ENCODE assay signal across 18 cellular contexts in the genomic region with DNA sequence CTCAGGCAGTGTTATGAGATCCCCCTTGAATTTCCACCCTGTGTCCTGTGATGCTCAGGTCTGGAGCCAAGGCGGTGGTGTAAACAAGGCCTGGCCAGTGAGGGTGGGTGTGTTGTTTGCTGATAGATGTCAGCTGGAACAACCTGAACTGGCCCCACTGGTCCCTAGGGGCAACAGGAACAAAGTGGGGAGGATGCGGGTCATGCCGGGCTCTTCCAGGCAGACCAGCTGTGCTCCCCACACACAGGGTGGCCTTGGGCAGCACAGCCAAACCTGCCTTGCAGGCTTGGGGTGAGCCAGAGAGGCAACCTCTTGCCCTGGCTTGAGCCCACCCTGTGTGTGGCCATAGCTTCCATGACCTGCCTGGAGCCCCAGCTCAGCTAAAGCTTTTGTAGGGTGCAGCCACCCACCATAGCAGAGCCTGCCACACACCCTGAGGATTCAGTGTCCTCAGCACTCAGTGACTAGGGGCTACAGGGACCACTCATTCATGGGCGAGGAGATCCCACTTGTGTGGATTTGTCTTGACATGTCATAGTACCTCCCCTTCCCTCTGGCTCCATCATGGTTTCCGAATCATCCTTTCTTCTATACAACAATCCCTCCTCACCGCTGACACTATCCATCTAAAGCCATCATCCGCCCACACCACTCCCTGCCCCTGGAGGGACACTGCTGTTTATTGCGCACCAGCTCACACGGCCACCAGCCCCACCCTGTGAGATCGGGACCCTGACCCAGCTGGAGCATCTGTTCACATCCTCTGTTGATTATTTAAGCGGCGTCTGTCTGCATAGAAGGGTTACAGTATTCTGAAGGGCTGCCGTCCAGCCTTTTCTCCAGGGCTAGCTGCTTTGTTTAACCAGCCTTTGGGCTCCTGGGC.
DNase-seq lines count a peak whose midpoint lies in the region; TF ChIP-seq lines count a peak whose summit lies in the region.
"Had no signal": no experiment of that assay in that cellular context is flagged by ENCODE, and none has a peak within 500 bp of the region (broad histone marks: within the 10 kb centered on the region; RNA-seq: fewer than 3 reads in every experiment).

No MANE protein-coding gene starts in this region.

- H3K4ac ChIP-seq in neuronal stem cell (ENCODE audit: low read length): no peak overlapping the region

- H3K4me3 ChIP-seq in neuronal stem cell (ENCODE audit: low read length in 2 of 2) (no peak overlapping the region), tibial nerve (no peak overlapping the region)
- H3K4me3 ChIP-seq: A549, GM23338, Peyer's patch had no signal

- no peak overlapping the region for H3K9ac ChIP-seq in neuronal stem cell (ENCODE audit: low read depth, low read length, poor library complexity)

- no peaks in the 10 kb centered on the region for H3K9me3 ChIP-seq in neuronal stem cell (replicated peaks in 1 of 2; ENCODE audit: control insufficient read depth in 2 of 2, insufficient read depth in 1 of 2, low read depth in 1 of 2, low read length in 2 of 2)
- no peaks in the 10 kb centered on the region for H3K9me3 ChIP-seq in tibial nerve
- H3K9me3 ChIP-seq: A549, Peyer's patch had no signal

- no peaks in the 10 kb centered on the region for H3K4me1 Mint-ChIP-seq in activated naive CD4-positive, alpha-beta T cell treated with anti-CD3 and anti-CD28 coated beads for 36 hours (ENCODE audit: low read depth)
- no peaks in the 10 kb centered on the region for H3K4me1 Mint-ChIP-seq in activated naive CD4-positive, alpha-beta T cell treated with anti-CD3 and anti-CD28 coated beads, Interleukin-2, amount 10 ng/mL, durations not matched to agents 7 days and 5 days
- H3K4me1 Mint-ChIP-seq: GM23338 had no signal

- H3K36me3 ChIP-seq in neuronal stem cell (replicated peaks in 1 of 2; ENCODE audit: control insufficient read depth in 2 of 2, insufficient read depth in 2 of 2, low read length in 2 of 2): no peaks in the 10 kb centered on the region
- H3K36me3 ChIP-seq in tibial nerve: no peaks in the 10 kb centered on the region
- H3K36me3 ChIP-seq: Peyer's patch had no signal

- intact Hi-C loops in activated naive CD4-positive, alpha-beta T cell treated with anti-CD3 and anti-CD28 coated beads for 36 hours (cut with micrococcal nuclease): no loop called here

- peaks cover 2% of the 10 kb centered on the region for H3K27me3 Mint-ChIP-seq in activated naive CD4-positive, alpha-beta T cell treated with anti-CD3 and anti-CD28 coated beads for 36 hours (ENCODE audit: low read depth)
- H3K27me3 Mint-ChIP-seq in activated naive CD4-positive, alpha-beta T cell treated with anti-CD3 and anti-CD28 coated beads, Interleukin-2, amount 10 ng/mL, durations not matched to agents 7 days and 5 days: peaks cover 11% of the 10 kb centered on the region

- peak overlapping the region; percentile 16 for H3K27ac Mint-ChIP-seq in activated naive CD4-positive, alpha-beta T cell treated with anti-CD3 and anti-CD28 coated beads for 36 hours
- H3K27ac Mint-ChIP-seq in activated naive CD4-positive, alpha-beta T cell treated with anti-CD3 and anti-CD28 coated beads, Interleukin-2, amount 10 ng/mL, durations not matched to agents 7 days and 5 days: no peak overlapping the region
- H3K27ac Mint-ChIP-seq: CD4-positive, alpha-beta T cell; GM23338 had no signal

- peak in 1 of 2 donors; percentile 17 for TF ChIP-seq EP300 in tibial nerve (IDR thresholded peaks at IDR 0.05)

- peak overlapping the region; percentile 46 for H3K18ac ChIP-seq in neuronal stem cell (ENCODE audit: low read length)

- H3K27ac ChIP-seq in neuronal stem cell (replicated peaks; ENCODE audit: low read length): no peak overlapping the region
- no peak overlapping the region for H3K27ac ChIP-seq in tibial nerve
- H3K27ac ChIP-seq: Peyer's patch had no signal

- no peaks in the 10 kb centered on the region for H3K36me3 Mint-ChIP-seq in activated naive CD4-positive, alpha-beta T cell treated with anti-CD3 and anti-CD28 coated beads for 36 hours (ENCODE audit: low read depth)
- no peaks in the 10 kb centered on the region for H3K36me3 Mint-ChIP-seq in activated naive CD4-positive, alpha-beta T cell treated with anti-CD3 and anti-CD28 coated beads, Interleukin-2, amount 10 ng/mL, durations not matched to agents 7 days and 5 days

- H2AFZ ChIP-seq in neuronal stem cell (ENCODE audit: low read length): no peak overlapping the region
- H2AFZ ChIP-seq: GM23338 had no signal

- H4K91ac ChIP-seq in neuronal stem cell (ENCODE audit: low read depth, low read length, poor library complexity): no peak overlapping the region

- 100% methylated on average over 1 of the region's 13 CpGs; no CpG with 5 or more reads in 1 of the 2 donors for WGBS in neuronal stem cell (ENCODE audit: extremely low coverage in 2 of 2, insufficient read length in 2 of 2, insufficient replicate concordance in 1 of 2), 2 donors
- WGBS in tibial nerve, 2 donors: 56 to 61% methylated on average over 11 to 12 of the region's 13 CpGs

- no peak for TF ChIP-seq POLR2A in tibial nerve (IDR thresholded peaks at IDR 0.05)

- no peaks in the 10 kb centered on the region for H3K79me1 ChIP-seq in neuronal stem cell (ENCODE audit: low read depth, low read length)

- no peak for DNase-seq in activated naive CD4-positive, alpha-beta T cell treated with anti-CD3 and anti-CD28 coated beads for 36 hours
- no peak for DNase-seq in activated naive CD4-positive, alpha-beta T cell treated with anti-CD3 and anti-CD28 coated beads, Interleukin-2, amount 10 ng/mL, durations not matched to agents 7 days and 5 days
- DNase-seq in NCI-H345 (lab: John Stamatoyannopoulos, UW): peak; percentile 32
- DNase-seq in neuronal stem cell (ENCODE audit: low spot score): no peak
- DNase-seq in tibial nerve (ENCODE audit: low spot score in 2 of 2): peak; percentile 51 to 59
- no peak for DNase-seq in GM19238 (ENCODE audit: insufficient read length, low spot score)
- DNase-seq in NCI-H446 treated with DMSO at 0.1 percent for 48 hours (lab: John Stamatoyannopoulos, UW): no peak
- DNase-seq: CD4-positive, alpha-beta T cell; HCEC 1CT; NCI-H1105; NCI-H187; NCI-H2107; NCI-H226; NCI-H526 treated with DMSO at 0.1 percent for 48 hours; NK-92 treated with Interleukin-12 subunit alpha and Interleukin-12 subunit beta, amount 100 ng/mL, for 24 hours had no signal

- no peak overlapping the region for H2BK12ac ChIP-seq in neuronal stem cell (ENCODE audit: low read length)

- H3K14ac ChIP-seq in neuronal stem cell (ENCODE audit: low read length): peak overlapping the region; percentile 33

- H3K4me1 ChIP-seq in neuronal stem cell (ENCODE audit: control insufficient read depth in 2 of 2, insufficient read depth in 1 of 2, low read depth in 1 of 2, low read length in 2 of 2): no peaks in the 10 kb centered on the region
- H3K4me1 ChIP-seq in tibial nerve: peaks cover 0 to 44% (median 0%) of the 10 kb centered on the region in 4 donors
- H3K4me1 ChIP-seq: Peyer's patch had no signal

- no peak overlapping the region for H2BK5ac ChIP-seq in neuronal stem cell (ENCODE audit: low read length)

- H3K9me3 Mint-ChIP-seq in activated naive CD4-positive, alpha-beta T cell treated with anti-CD3 and anti-CD28 coated beads for 36 hours: no peaks in the 10 kb centered on the region
- no peaks in the 10 kb centered on the region for H3K9me3 Mint-ChIP-seq in activated naive CD4-positive, alpha-beta T cell treated with anti-CD3 and anti-CD28 coated beads, Interleukin-2, amount 10 ng/mL, durations not matched to agents 7 days and 5 days
- H3K9me3 Mint-ChIP-seq: CD4-positive, alpha-beta T cell; GM23338 had no signal

- no peak overlapping the region for H2BK120ac ChIP-seq in neuronal stem cell (ENCODE audit: low read depth, low read length)

- no peak overlapping the region for H3K4me3 Mint-ChIP-seq in activated naive CD4-positive, alpha-beta T cell treated with anti-CD3 and anti-CD28 coated beads for 36 hours
- no peak overlapping the region for H3K4me3 Mint-ChIP-seq in activated naive CD4-positive, alpha-beta T cell treated with anti-CD3 and anti-CD28 coated beads, Interleukin-2, amount 10 ng/mL, durations not matched to agents 7 days and 5 days
- H3K4me3 Mint-ChIP-seq: CD4-positive, alpha-beta T cell; GM23338 had no signal

- no peak overlapping the region for H2AK5ac ChIP-seq in neuronal stem cell (ENCODE audit: low read depth, low read length)

- H3K4me2 ChIP-seq in neuronal stem cell (ENCODE audit: insufficient read depth, low read length, poor library complexity, severe bottlenecking): no peak overlapping the region
- H3K4me2 ChIP-seq: A549, GM23338 had no signal

- TF ChIP-seq CTCF in tibial nerve (IDR thresholded peaks at IDR 0.05): no peak

- H2BK15ac ChIP-seq in neuronal stem cell (ENCODE audit: low read length): no peak overlapping the region

- H3K27me3 ChIP-seq in neuronal stem cell (ENCODE audit: control insufficient read depth in 3 of 3, insufficient read depth in 3 of 3, low read depth in 1 of 3, low read length in 3 of 3) (no peaks in the 10 kb centered on the region), tibial nerve (no peaks in the 10 kb centered on the region)
- H3K27me3 ChIP-seq: Peyer's patch had no signal

- no peak overlapping the region for H3K23ac ChIP-seq in neuronal stem cell (ENCODE audit: low read depth, low read length, poor library complexity)

- H4K8ac ChIP-seq in neuronal stem cell (ENCODE audit: low read depth, low read length): no peak overlapping the region

- CTCF ChIA-PET in activated naive CD4-positive, alpha-beta T cell treated with anti-CD3 and anti-CD28 coated beads for 36 hours (lab: Charles Lee): no interaction called here
- CTCF ChIA-PET in activated naive CD4-positive, alpha-beta T cell treated with anti-CD3 and anti-CD28 coated beads, Interleukin-2, amount 10 ng/mL, durations not matched to agents 7 days and 5 days (lab: Charles Lee): no interaction called here

Comparison
In these comparisons a context has a peak if more than half of its experiments do, and no peak if none do; other contexts are left out.
1. DNase-seq: peak in NCI-H345 (single experiment) and tibial nerve (2 of 2); none in activated naive CD4-positive, alpha-beta T cell treated with anti-CD3 and anti-CD28 coated beads for 36 hours (single experiment), activated naive CD4-positive, alpha-beta T cell treated with anti-CD3 and anti-CD28 coated beads, Interleukin-2, amount 10 ng/mL, durations not matched to agents 7 days and 5 days (single experiment), neuronal stem cell (single experiment), GM19238 (single experiment) and NCI-H446 treated with DMSO at 0.1 percent for 48 hours (single experiment).